In the genomic region with DNA sequence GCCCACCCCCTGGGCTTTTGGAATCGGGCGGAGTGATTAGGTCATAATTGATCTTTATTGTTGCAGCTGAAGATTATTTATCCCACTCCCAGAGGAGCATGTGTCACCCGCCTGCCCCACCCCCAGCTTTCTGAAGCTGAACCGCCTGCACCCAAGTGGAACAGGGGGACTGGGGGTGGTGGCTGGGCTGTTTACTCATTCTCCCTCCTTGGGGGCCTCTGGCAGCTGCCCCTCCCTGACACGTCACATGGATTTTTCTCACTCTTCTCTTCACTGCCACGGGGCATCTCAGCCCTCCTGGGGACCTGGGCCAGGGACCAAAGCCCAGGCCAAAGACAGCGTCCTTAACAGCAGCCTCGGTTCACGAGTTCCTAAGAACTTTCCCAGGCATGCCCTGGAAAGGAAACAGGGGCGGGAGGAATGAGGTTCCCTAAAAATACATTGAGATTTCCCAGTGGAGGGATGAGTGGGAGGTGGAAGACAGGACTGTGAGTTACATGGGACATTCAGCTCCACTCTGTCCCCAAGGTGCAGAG, we compare ENCODE assay signal across 13 cellular contexts. TPM values are rescaled to one million over a fixed set of nuclear protein-coding genes. Genes with fewer than 3 reads are reported as not detected.
DNase-seq lines count a peak whose midpoint lies in the region; TF ChIP-seq lines count a peak whose summit lies in the region.
"Had no signal": no experiment of that assay in that cellular context is flagged by ENCODE, and none has a peak within 500 bp of the region (broad histone marks: within the 10 kb centered on the region; RNA-seq: fewer than 3 reads in every experiment).

No MANE protein-coding gene starts in this region.

- TF ChIP-seq POLR2A in thyroid gland (IDR thresholded peaks at IDR 0.05): no peak

- no peaks in the 10 kb centered on the region for H3K79me2 ChIP-seq in fibroblast of lung (ENCODE audit: control insufficient read depth, insufficient read depth, low read length)

- TF ChIP-seq CTCF in fibroblast of lung (conservative IDR thresholded peaks at IDR 0.05 in 1 of 2, IDR thresholded peaks at IDR 0.05 in 1 of 2; ENCODE audit: low read depth in 1 of 2, low read length in 2 of 2) (no peak), thyroid gland (IDR thresholded peaks at IDR 0.05) (no peak)

- no peak overlapping the region for H3K27ac ChIP-seq in fibroblast of lung (ENCODE audit: insufficient read depth, low read length)
- peak overlapping the region; percentile 55 to 73 (median 61) for H3K27ac ChIP-seq in thyroid gland
- H3K27ac ChIP-seq: ovary had no signal

- H3K27me3 ChIP-seq in fibroblast of lung (ENCODE audit: control insufficient read depth, insufficient read depth, low read length): peaks cover 10% of the 10 kb centered on the region
- no peaks in the 10 kb centered on the region for H3K27me3 ChIP-seq in thyroid gland
- H3K27me3 ChIP-seq: body of pancreas, ovary had no signal

- H2AFZ ChIP-seq in fibroblast of lung (ENCODE audit: low read length): peak overlapping the region; percentile 29

- no peak overlapping the region for H3K4me2 ChIP-seq in fibroblast of lung (ENCODE audit: extremely low read depth, insufficient read depth, low read length)

- H3K36me3 ChIP-seq in fibroblast of lung (ENCODE audit: control insufficient read depth, insufficient read depth, low read length) (no peaks in the 10 kb centered on the region), thyroid gland (no peaks in the 10 kb centered on the region)
- H3K36me3 ChIP-seq: ovary had no signal

- DNase-seq in NCI-H146 treated with DMSO at 0.1 percent for 48 hours (lab: John Stamatoyannopoulos, UW; ENCODE audit: unreplicated experiment): peak; percentile 44
- DNase-seq in fibroblast of lung (ENCODE audit: low read depth in 2 of 2): peak in 1 of 2 donors; percentile 16
- peak; percentile 5 for DNase-seq in myocyte (ENCODE audit: low read depth)
- DNase-seq in thyroid gland: peak; percentile 72 to 79
- no peak for DNase-seq in T-helper 2 cell
- DNase-seq in NCI-H2196 (lab: John Stamatoyannopoulos, UW; ENCODE audit: unreplicated experiment): no peak
- DNase-seq in NCI-H345 treated with DMSO at 0.1 percent for 48 hours (lab: John Stamatoyannopoulos, UW; ENCODE audit: unreplicated experiment): no peak
- DNase-seq: DMS53, NCI-H1048, OCI-M1, ovary, T-helper 9 cell had no signal

- 14 to 20% methylated on average over 9 to 10 of the region's 10 CpGs for WGBS in thyroid gland, 2 donors

- no peaks in the 10 kb centered on the region for H3K9me3 ChIP-seq in fibroblast of lung (ENCODE audit: control insufficient read depth, insufficient read depth, low read depth, low read length)
- H3K9me3 ChIP-seq in thyroid gland: no peaks in the 10 kb centered on the region
- H3K9me3 ChIP-seq: body of pancreas, ovary had no signal

- H3K4me1 ChIP-seq in fibroblast of lung (ENCODE audit: control insufficient read depth, extremely low read depth, insufficient read depth, low read length) (no peaks in the 10 kb centered on the region), thyroid gland (peaks cover 13 to 21% of the 10 kb centered on the region in 2 donors)
- H3K4me1 ChIP-seq: body of pancreas had no signal

- H3K9ac ChIP-seq in fibroblast of lung (ENCODE audit: insufficient read depth, low read length): no peak overlapping the region

- H3K4me3 ChIP-seq in fibroblast of lung (replicated peaks in 1 of 4; ENCODE audit: control extremely low read depth in 1 of 4, insufficient read depth in 1 of 4, low read depth in 3 of 4, low read length in 4 of 4) (no peak overlapping the region), thyroid gland (replicated peaks in 1 of 3) (no peak overlapping the region)
- H3K4me3 ChIP-seq: body of pancreas, ovary had no signal

- no peaks in the 10 kb centered on the region for H4K20me1 ChIP-seq in fibroblast of lung (ENCODE audit: control insufficient read depth, extremely low read depth, insufficient read depth, low read length)

- intact Hi-C loops in thyroid gland (cut with DNase I): no loop called here

RNA-seq across cellular contexts. Expression of a gene that starts 31.6 kb away (rescaled TPM):
- total RNA-seq in fibroblast of lung (1.5 and 2.0 TPM in 2 replicates), myocyte (2.8 and 5.0 TPM in 2 replicates), thyroid gland (10 to 100 TPM; 19.4 to 29.3 (median 20.8) TPM)
- polyA plus RNA-seq in fibroblast of lung: 3.1 and 5.5 TPM in 2 replicates
- polyA plus RNA-seq in fibroblast of lung (2012): 2.5 and 5.2 TPM in 2 replicates
- polyA minus RNA-seq in fibroblast of lung (ENCODE audit: low replicate concordance): 5.0 and 20.1 TPM in 2 replicates
- 2.0 TPM for polyA plus RNA-seq in myocyte (2012)

Comparison
In these comparisons a context has a peak if more than half of its experiments do, and no peak if none do; other contexts are left out.
1. DNase-seq: peak in NCI-H146 treated with DMSO at 0.1 percent for 48 hours (single experiment), myocyte (single experiment) and thyroid gland (2 of 2); none in T-helper 2 cell (0 of 5), NCI-H2196 (single experiment) and NCI-H345 treated with DMSO at 0.1 percent for 48 hours (single experiment).